Comparison of ENCODE assay signal across 10 cellular contexts in genomic region chr5:911601-912000, GRCh38. TPM values are rescaled to one million over a fixed set of nuclear protein-coding genes. Genes with fewer than 3 reads are reported as not detected.
DNase-seq lines count a peak whose midpoint lies in the region; ATAC-seq and TF ChIP-seq lines count a peak whose summit lies in the region.
"Had no signal": no experiment of that assay in that cellular context is flagged by ENCODE, and none has a peak within 500 bp of the region (broad histone marks: within the 10 kb centered on the region; RNA-seq: fewer than 3 reads in every experiment).

No MANE protein-coding gene starts in this region.

- peaks cover 4% of the 10 kb centered on the region for H3K4me1 ChIP-seq in smooth muscle cell (ENCODE audit: low read depth)
- H3K4me1 ChIP-seq: ascending aorta had no signal

- H3K36me3 ChIP-seq in smooth muscle cell (ENCODE audit: low read depth), result no peaks in the 10 kb centered on the region
- H3K36me3 ChIP-seq: ascending aorta had no signal

- TF ChIP-seq CTCF in epithelial cell of esophagus (IDR thresholded peaks at IDR 0.05; ENCODE audit: insufficient read depth, low read depth, low read length, missing control alignments) (no peak), smooth muscle cell (IDR thresholded peaks at IDR 0.05; ENCODE audit: borderline replicate concordance, insufficient read depth, poor library complexity, severe bottlenecking) (no peak)

- WGBS in smooth muscle cell (ENCODE audit: low lambda C conversion rate), result 92% methylated on average over 11 of the region's 11 CpGs

- H3K4me2 ChIP-seq in smooth muscle cell, result no peak overlapping the region
- H3K4me2 ChIP-seq: GM23338 had no signal

- DNase-seq in HPDE6-E6E7 (ENCODE audit: extremely low spot score), result peak; percentile 63
- peak; percentile 84 for DNase-seq in epithelial cell of esophagus (ENCODE audit: low read depth)
- no peak for DNase-seq in smooth muscle cell (lab: John Stamatoyannopoulos, UW; ENCODE audit: unreplicated experiment)
- no peak for DNase-seq in NCI-H1417 treated with DMSO at 0.1 percent for 48 hours (lab: John Stamatoyannopoulos, UW)
- DNase-seq in cortex of kidney (lab: John Stamatoyannopoulos, UW), result no peak
- DNase-seq in NCI-H1436 (lab: John Stamatoyannopoulos, UW), result no peak
- DNase-seq: mucosa of descending colon had no signal

- H3K4me3 ChIP-seq in epithelial cell of esophagus (ENCODE audit: low read length) (no peak overlapping the region), smooth muscle cell (no peak overlapping the region)
- H3K4me3 ChIP-seq: ascending aorta, GM23338, mucosa of descending colon had no signal

- H3K27me3 ChIP-seq in smooth muscle cell (ENCODE audit: low read depth), result no peaks in the 10 kb centered on the region
- H3K27me3 ChIP-seq: ascending aorta had no signal

- H4K20me1 ChIP-seq in smooth muscle cell (ENCODE audit: low read depth), result no peaks in the 10 kb centered on the region

- H3K9ac ChIP-seq in smooth muscle cell (ENCODE audit: low read depth), result peak overlapping the region; percentile 79

- H2AFZ ChIP-seq in smooth muscle cell (ENCODE audit: low read depth), result no peak overlapping the region
- H2AFZ ChIP-seq: GM23338 had no signal

- no peaks in the 10 kb centered on the region for H3K79me2 ChIP-seq in smooth muscle cell (ENCODE audit: low read depth)

- no peaks in the 10 kb centered on the region for H3K9me3 ChIP-seq in smooth muscle cell (replicated peaks; ENCODE audit: low read depth)
- H3K9me3 ChIP-seq: ascending aorta, mucosa of descending colon had no signal

- H3K27ac ChIP-seq in smooth muscle cell (ENCODE audit: low read depth), result peak overlapping the region; percentile 91
- H3K27ac ChIP-seq: ascending aorta had no signal

- ATAC-seq in SK-N-SH treated with all-trans-retinoic acid at 6 μM for 48 hours, result peak; percentile 35

- no peaks in the 10 kb centered on the region for H3F3A ChIP-seq in smooth muscle cell (ENCODE audit: low read depth)

TF ChIP-seq in SK-N-SH treated with all-trans-retinoic acid at 6 μM for 48 hours, 23 proteins besides CTCF, POLR2A, EP300 and RAD21:
- TF ChIP-seq RARB (CRISPR knock-in tag; IDR thresholded peaks at IDR 0.05) (no peak), TOX (CRISPR knock-in tag; IDR thresholded peaks at IDR 0.05; ENCODE audit: borderline replicate concordance) (peak; percentile 93; the same call in 1 of the 2 replicates)
TF ChIP-seq in SK-N-SH treated with all-trans-retinoic acid at 6 μM for 48 hours: peak in this region for 1.

RNA-seq across cellular contexts. Expression of gene TRIP13, which starts 18.9 kb away (rescaled TPM):
- total RNA-seq in smooth muscle cell, result 8.4 and 13.4 TPM in 2 replicates
- 12.0 and 12.7 TPM in 2 replicates for polyA plus RNA-seq in smooth muscle cell
- total RNA-seq: ascending aorta had no signal

RNA-seq across cellular contexts. Expression of gene BRD9, which starts 19.0 kb away (rescaled TPM):
- total RNA-seq in smooth muscle cell, result 14.7 and 17.1 TPM in 2 replicates
- 17.8 and 20.4 TPM in 2 replicates for polyA plus RNA-seq in smooth muscle cell

Comparison
In these comparisons a context has a peak if more than half of its experiments do, and no peak if none do; other contexts are left out.
1. DNase-seq: peak in HPDE6-E6E7 (single experiment) and epithelial cell of esophagus (single experiment); none in smooth muscle cell (single experiment), NCI-H1417 treated with DMSO at 0.1 percent for 48 hours (single experiment), cortex of kidney (single experiment) and NCI-H1436 (single experiment).